Comparison of ENCODE assay signal across 8 cellular contexts in the genomic region with DNA sequence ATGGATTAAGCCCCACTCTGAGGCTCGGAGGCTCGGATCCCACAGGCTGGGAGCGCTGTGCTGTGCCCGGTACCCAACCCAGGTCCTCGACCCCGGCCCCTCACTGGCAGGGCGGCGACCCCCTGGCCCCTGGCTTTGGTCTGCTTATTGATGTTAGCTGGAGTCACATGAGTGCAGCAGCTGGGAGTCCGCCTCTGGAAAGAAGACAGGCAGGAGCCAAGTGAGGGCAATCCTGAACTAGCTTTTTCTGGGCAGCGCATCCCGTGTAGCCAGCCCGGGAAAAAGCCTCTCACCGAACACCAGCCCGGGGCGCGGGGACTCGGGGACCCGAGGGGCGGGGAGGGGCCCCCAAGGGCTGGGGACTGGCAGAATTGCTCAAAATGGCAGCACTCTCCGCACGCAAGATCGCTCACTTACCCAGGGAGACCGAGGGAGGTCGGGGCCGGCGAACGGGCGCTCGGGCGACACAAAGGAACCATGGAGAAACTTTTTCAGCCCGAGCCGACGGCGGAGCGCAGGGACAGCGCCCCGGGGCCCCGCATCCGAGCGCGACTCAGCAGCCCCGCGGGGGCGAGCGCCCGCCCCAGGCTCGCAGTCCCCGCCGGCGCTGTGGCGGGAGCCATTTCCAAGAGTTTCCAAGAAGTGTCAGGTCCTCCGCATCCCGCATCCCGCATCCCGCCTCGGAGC. TPM values are rescaled to one million over a fixed set of nuclear protein-coding genes. Genes with fewer than 3 reads are reported as not detected.
A peak's percentile ranks its signal among the peaks of the same experiment; 100 is the strongest.
DNase-seq lines count a peak whose midpoint lies in the region; ATAC-seq, FAIRE-seq and TF ChIP-seq lines count a peak whose summit lies in the region.

No MANE protein-coding gene starts in this region.

- H3K4me3 ChIP-seq in iPS-18c (ENCODE audit: insufficient read depth, low read depth, low read length) = peak overlapping the region; percentile 74

- H3K9me3 Mint-ChIP-seq in stimulated activated naive B cell treated with anti-CD40 and anti-IgM and Interleukin-4, amounts not matched to agents 10 μg/mL and 1 μg/mL and 100 μg/mL, for 72 hours = no peaks in the 10 kb centered on the region

- peak overlapping the region; percentile 53 for H3K4me3 Mint-ChIP-seq in T-helper 17 cell
- H3K4me3 Mint-ChIP-seq in stimulated activated naive B cell treated with anti-CD40 and anti-IgM and Interleukin-4, amounts not matched to agents 10 μg/mL and 1 μg/mL and 100 μg/mL, for 72 hours = peak overlapping the region; percentile 25 to 59

- FAIRE-seq in D721Med (lab: Jason Lieb, UNC) = no peak

- H3K9me3 ChIP-seq in T-helper 17 cell (ENCODE audit: control insufficient read depth, low read length, poor library complexity, severe bottlenecking) (no peaks in the 10 kb centered on the region), iPS-18c (ENCODE audit: control insufficient read depth, insufficient read depth, low read length) (no peaks in the 10 kb centered on the region)

- peaks cover 71% of the 10 kb centered on the region for H3K27me3 Mint-ChIP-seq in T-helper 17 cell
- peaks cover 59 to 69% of the 10 kb centered on the region in 2 donors for H3K27me3 Mint-ChIP-seq in stimulated activated naive B cell treated with anti-CD40 and anti-IgM and Interleukin-4, amounts not matched to agents 10 μg/mL and 1 μg/mL and 100 μg/mL, for 72 hours

- H3K4me1 Mint-ChIP-seq in T-helper 17 cell = no peaks in the 10 kb centered on the region
- peaks cover 17 to 27% of the 10 kb centered on the region in 2 donors for H3K4me1 Mint-ChIP-seq in stimulated activated naive B cell treated with anti-CD40 and anti-IgM and Interleukin-4, amounts not matched to agents 10 μg/mL and 1 μg/mL and 100 μg/mL, for 72 hours

- H3K27ac Mint-ChIP-seq in T-helper 17 cell = no peak overlapping the region
- no peak overlapping the region for H3K27ac Mint-ChIP-seq in stimulated activated naive B cell treated with anti-CD40 and anti-IgM and Interleukin-4, amounts not matched to agents 10 μg/mL and 1 μg/mL and 100 μg/mL, for 72 hours

- ATAC-seq in T-helper 17 cell = no peak
- ATAC-seq in stimulated activated naive B cell treated with anti-CD40 and anti-IgM and Interleukin-4, amounts not matched to agents 10 μg/mL and 1 μg/mL and 100 μg/mL, for 72 hours (replicated peaks) = no peak

- no peaks in the 10 kb centered on the region for H3K36me3 Mint-ChIP-seq in T-helper 17 cell (ENCODE audit: low read depth)
- H3K36me3 Mint-ChIP-seq in stimulated activated naive B cell treated with anti-CD40 and anti-IgM and Interleukin-4, amounts not matched to agents 10 μg/mL and 1 μg/mL and 100 μg/mL, for 72 hours = peaks cover 0 to 7% of the 10 kb centered on the region in 2 donors

- no peak for TF ChIP-seq CTCF in D721Med (IDR thresholded peaks at IDR 0.05; ENCODE audit: insufficient read depth, missing control alignments)

- DNase-seq in DMS 273 (lab: John Stamatoyannopoulos, UW; ENCODE audit: unreplicated experiment) (peak; percentile 72), DMS 273 treated with DMSO at 0.1 percent for 48 hours (lab: John Stamatoyannopoulos, UW) (no peak), T-helper 17 cell (no peak), LoVo (ENCODE audit: low spot score) (no peak), SW480 (ENCODE audit: low spot score) (no peak), D721Med (ENCODE audit: insufficient read length, low spot score) (no peak)
- DNase-seq in stimulated activated naive B cell treated with anti-CD40 and anti-IgM and Interleukin-4, amounts not matched to agents 10 μg/mL and 1 μg/mL and 100 μg/mL, for 72 hours = no peak

RNA-seq across cellular contexts. Expression of gene TMEM200C, which starts 0.6 kb away (rescaled TPM):
- total RNA-seq in T-helper 17 cell = not detected
